Comparison of ENCODE assay signal across 8 cellular contexts in the genomic region with DNA sequence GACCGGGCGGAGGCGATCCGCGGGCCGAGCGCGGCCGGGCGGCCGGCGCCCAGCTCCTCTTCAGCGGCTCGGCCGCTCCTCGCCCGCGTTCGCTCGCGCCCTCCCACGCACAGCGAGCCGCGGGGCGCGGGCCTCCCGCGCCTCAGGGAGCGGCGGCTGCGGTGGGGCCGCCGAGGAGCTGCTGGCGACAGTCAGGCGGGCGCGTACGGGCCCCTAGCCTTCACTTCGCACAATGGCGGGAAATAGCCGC. TPM values are rescaled to one million over a fixed set of nuclear protein-coding genes. Genes with fewer than 3 reads are reported as not detected.
DNase-seq lines count a peak whose midpoint lies in the region; ATAC-seq, FAIRE-seq and TF ChIP-seq lines count a peak whose summit lies in the region.

A gene with protein sequence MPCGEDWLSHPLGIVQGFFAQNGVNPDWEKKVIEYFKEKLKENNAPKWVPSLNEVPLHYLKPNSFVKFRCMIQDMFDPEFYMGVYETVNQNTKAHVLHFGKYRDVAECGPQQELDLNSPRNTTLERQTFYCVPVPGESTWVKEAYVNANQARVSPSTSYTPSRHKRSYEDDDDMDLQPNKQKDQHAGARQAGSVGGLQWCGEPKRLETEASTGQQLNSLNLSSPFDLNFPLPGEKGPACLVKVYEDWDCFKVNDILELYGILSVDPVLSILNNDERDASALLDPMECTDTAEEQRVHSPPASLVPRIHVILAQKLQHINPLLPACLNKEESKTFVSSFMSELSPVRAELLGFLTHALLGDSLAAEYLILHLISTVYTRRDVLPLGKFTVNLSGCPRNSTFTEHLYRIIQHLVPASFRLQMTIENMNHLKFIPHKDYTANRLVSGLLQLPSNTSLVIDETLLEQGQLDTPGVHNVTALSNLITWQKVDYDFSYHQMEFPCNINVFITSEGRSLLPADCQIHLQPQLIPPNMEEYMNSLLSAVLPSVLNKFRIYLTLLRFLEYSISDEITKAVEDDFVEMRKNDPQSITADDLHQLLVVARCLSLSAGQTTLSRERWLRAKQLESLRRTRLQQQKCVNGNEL (minus strand): TSS at position 234 of the 250 bp plus-strand sequence. CDS start 259 bp downstream, outside the sequence.

- H3K36me3 Mint-ChIP-seq in stimulated activated effector memory CD8-positive, alpha-beta T cell treated with anti-CD3 and anti-CD28 coated beads, Interleukin-12 subunit alpha, Interleukin-12 subunit beta, amount 100 ng/mL, for 72 hours, result peaks cover 40% of the 10 kb centered on the region

- H3K4me3 Mint-ChIP-seq in stimulated activated effector memory CD8-positive, alpha-beta T cell treated with anti-CD3 and anti-CD28 coated beads, Interleukin-12 subunit alpha, Interleukin-12 subunit beta, amount 100 ng/mL, for 72 hours, result peak within 1 kb of the TSS; percentile 79

- WGBS in adipose tissue, 3 donors, result 0% methylated on average over 6 to 42 of the region's 42 CpGs

- H3K36me3 ChIP-seq in iPS-15b (ENCODE audit: control insufficient read depth, insufficient read depth, low read length), result no peaks in the 10 kb centered on the region

- peak within 1 kb of the TSS; percentile 73 for H3K4me3 ChIP-seq in iPS-15b (ENCODE audit: low read depth, low read length)

- no peaks in the 10 kb centered on the region for H3K9me3 Mint-ChIP-seq in stimulated activated effector memory CD8-positive, alpha-beta T cell treated with anti-CD3 and anti-CD28 coated beads, Interleukin-12 subunit alpha, Interleukin-12 subunit beta, amount 100 ng/mL, for 72 hours

- peaks cover 4% of the 10 kb centered on the region for H3K4me1 ChIP-seq in iPS-15b (ENCODE audit: control insufficient read depth, insufficient read depth, low read length)

- ATAC-seq in HG02970 (IDR thresholded peaks at IDR 0.05; ENCODE audit: low FRiP score, unreplicated experiment) (peak; percentile 38), HG02884 (IDR thresholded peaks at IDR 0.05; ENCODE audit: unreplicated experiment) (no peak)
- ATAC-seq in stimulated activated effector memory CD8-positive, alpha-beta T cell treated with anti-CD3 and anti-CD28 coated beads, Interleukin-12 subunit alpha, Interleukin-12 subunit beta, amount 100 ng/mL, for 72 hours, result no peak

- no peaks in the 10 kb centered on the region for H3K27me3 ChIP-seq in iPS-15b (ENCODE audit: control insufficient read depth, insufficient read depth, low read length)

- peak within 1 kb of the TSS; percentile 84 for H3K27ac ChIP-seq in adipose tissue (ENCODE audit: low read depth, low read length)

- DNase-seq in GM12892 (ENCODE audit: insufficient read length) (no peak), SIG-M5 (lab: John Stamatoyannopoulos, UW) (no peak), NCI-H2171 treated with DMSO at 0.1 percent for 48 hours (lab: John Stamatoyannopoulos, UW) (no peak)
- DNase-seq in stimulated activated effector memory CD8-positive, alpha-beta T cell treated with anti-CD3 and anti-CD28 coated beads, Interleukin-12 subunit alpha, Interleukin-12 subunit beta, amount 100 ng/mL, for 72 hours (ENCODE audit: low spot score in 2 of 2), result no peak

- FAIRE-seq in GM12892 (lab: Jason Lieb, UNC), result no peak

- TF ChIP-seq POLR2A in GM12892 (IDR thresholded peaks at IDR 0.05; ENCODE audit: low read depth, low read length), result peak; percentile 79

- no peaks in the 10 kb centered on the region for H3K9me3 ChIP-seq in iPS-15b (ENCODE audit: control insufficient read depth, insufficient read depth, low read length)

- peaks cover 34% of the 10 kb centered on the region for H3K4me1 Mint-ChIP-seq in stimulated activated effector memory CD8-positive, alpha-beta T cell treated with anti-CD3 and anti-CD28 coated beads, Interleukin-12 subunit alpha, Interleukin-12 subunit beta, amount 100 ng/mL, for 72 hours

- peak within 1 kb of the TSS; percentile 89 for H3K27ac Mint-ChIP-seq in stimulated activated effector memory CD8-positive, alpha-beta T cell treated with anti-CD3 and anti-CD28 coated beads, Interleukin-12 subunit alpha, Interleukin-12 subunit beta, amount 100 ng/mL, for 72 hours

- H3K9ac ChIP-seq in iPS-15b (ENCODE audit: low read depth, low read length), result peak within 1 kb of the TSS; percentile 87

RNA-seq across cellular contexts. Expression of the gene that starts here (rescaled TPM):
- polyA plus RNA-seq in GM12892 (2012; ENCODE audit: missing spikeins), result 57.4 TPM
- 10 to 100 TPM; 16.2 to 42.5 (median 31.0) TPM for polyA plus RNA-seq in adipose tissue
